In the genomic region with DNA sequence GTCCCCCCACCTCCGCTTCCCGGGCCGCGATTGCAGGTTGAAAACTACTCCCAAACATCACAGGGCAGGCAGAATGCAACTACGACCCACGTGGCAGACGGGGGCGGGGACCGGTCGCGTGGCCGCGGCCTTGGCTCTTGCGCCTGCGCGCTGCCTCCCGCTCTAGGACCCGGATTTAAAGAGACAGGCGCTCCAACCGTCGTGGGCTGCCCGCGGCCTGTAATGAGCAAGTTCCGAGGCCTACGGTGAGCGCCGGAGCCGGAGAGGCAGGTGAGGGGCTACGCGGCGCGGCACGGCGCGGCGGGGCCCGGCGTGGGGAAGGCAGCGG, we compare ENCODE assay signal across 8 cellular contexts. TPM values are rescaled to one million over a fixed set of nuclear protein-coding genes. Genes with fewer than 3 reads are reported as not detected.
DNase-seq lines count a peak whose midpoint lies in the region; ATAC-seq, FAIRE-seq and TF ChIP-seq lines count a peak whose summit lies in the region.

A gene (plus strand): TSS at position 160 of the 328 bp plus-strand sequence. CDS start 2,494 bp downstream, outside the sequence.

- DNase-seq in NCI-H187 treated with DMSO at 0.1 percent for 48 hours (lab: John Stamatoyannopoulos, UW), result peak; percentile 75
- DNase-seq in T-helper 2 cell, result peak; percentile 85 to 93 (median 91)
- peak; percentile 96 for DNase-seq in right atrium auricular region (ENCODE audit: low spot score)
- DNase-seq in psoas muscle, result peak; percentile 95 to 98
- DNase-seq in urothelium cell line (ENCODE audit: low spot score), result peak; percentile 97

- TF ChIP-seq CTCF in right atrium auricular region (IDR thresholded peaks at IDR 0.05) (no peak), psoas muscle (IDR thresholded peaks at IDR 0.05) (no peak)

- peak; percentile 84 for ATAC-seq in GM18498 (IDR thresholded peaks at IDR 0.05; ENCODE audit: unreplicated experiment)
- peak; percentile 65 for ATAC-seq in HG02943 (IDR thresholded peaks at IDR 0.05; ENCODE audit: low read depth, unreplicated experiment)
- peak; percentile 93 to 96 (median 94) for ATAC-seq in psoas muscle

- intact Hi-C loops in psoas muscle (cut with DNase I), result loop anchor here in 1 of 2 donors (2.0 kb wide), 1 partner anchor 18 kb away; no protein-coding TSS in a partner anchor

- H3K27ac ChIP-seq in angular gyrus (ENCODE audit: low read depth, low read length) (peak within 1 kb of the TSS; percentile 95), right atrium auricular region (peak within 1 kb of the TSS; percentile 96 to 97), psoas muscle (peak within 1 kb of the TSS; percentile 99)

- H3K9me3 ChIP-seq in right atrium auricular region (no peaks in the 10 kb centered on the region), psoas muscle (no peaks in the 10 kb centered on the region)

- H3K4me3 ChIP-seq in right atrium auricular region (peak within 1 kb of the TSS; percentile 83 to 94), psoas muscle (peak within 1 kb of the TSS; percentile 98)

- H3K4me1 ChIP-seq in right atrium auricular region, result peaks cover 0 to 23% of the 10 kb centered on the region in 2 donors
- H3K4me1 ChIP-seq in psoas muscle, result peaks cover 25% of the 10 kb centered on the region

- WGBS in psoas muscle, 3 donors, result 0 to 2% (median 0%) methylated on average over 37 to 39 of the region's 39 CpGs

- peak; percentile 88 for FAIRE-seq in urothelium cell line (lab: Jason Lieb, UNC)

- no peaks in the 10 kb centered on the region for H3K27me3 ChIP-seq in right atrium auricular region
- H3K27me3 ChIP-seq in psoas muscle (ENCODE audit: insufficient read depth in 3 of 3, low read length in 2 of 3), result no peaks in the 10 kb centered on the region

- no peaks in the 10 kb centered on the region for H3K36me3 ChIP-seq in right atrium auricular region
- peaks cover 0 to 10% of the 10 kb centered on the region in 2 donors for H3K36me3 ChIP-seq in psoas muscle (ENCODE audit: insufficient read depth in 1 of 2, low read depth in 1 of 2)

RNA-seq across cellular contexts. Expression of the gene that starts here (rescaled TPM):
- total RNA-seq in right atrium auricular region (10 to 100 TPM; 12.0 to 17.1 TPM), psoas muscle (10 to 100 TPM; 23.5 to 28.2 (median 26.2) TPM)
- 10 to 100 TPM; 11.5 to 17.6 (median 12.2) TPM for polyA plus RNA-seq in psoas muscle

Comparison
In these comparisons a context has a peak if more than half of its experiments do, and no peak if none do; other contexts are left out.
1. Peak in every context shown above with its lines: DNase-seq, ATAC-seq, H3K4me3 ChIP-seq and H3K27ac ChIP-seq.